17 cellular contexts compared by ENCODE assay signal in the genomic region with DNA sequence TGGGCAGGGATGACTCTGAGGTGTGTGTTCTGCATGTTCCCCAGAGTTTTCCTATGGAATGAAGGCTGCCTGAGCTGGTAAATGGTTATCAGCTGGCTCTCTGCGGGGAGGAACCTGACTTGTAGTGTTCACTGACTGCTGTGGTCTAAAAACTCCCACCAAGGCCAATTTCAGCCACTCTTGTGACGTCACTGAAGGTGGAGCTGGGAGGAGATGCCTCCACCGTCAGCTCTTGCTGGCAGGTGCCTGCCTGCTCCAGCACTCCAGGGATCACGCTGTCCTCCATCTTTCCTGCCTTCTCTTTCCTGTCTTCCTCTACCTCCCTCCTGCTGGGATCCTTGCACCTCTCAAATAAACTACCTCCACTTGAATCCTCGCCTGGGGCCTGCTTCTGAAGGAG.
A peak's percentile ranks its signal among the peaks of the same experiment; 100 is the strongest.
DNase-seq lines count a peak whose midpoint lies in the region; ATAC-seq and TF ChIP-seq lines count a peak whose summit lies in the region.
"Had no signal": no experiment of that assay in that cellular context is flagged by ENCODE, and none has a peak within 500 bp of the region (broad histone marks: within the 10 kb centered on the region; RNA-seq: fewer than 3 reads in every experiment).

No MANE protein-coding gene starts in this region.

- no peak for TF ChIP-seq EP300 in stomach (IDR thresholded peaks at IDR 0.05)

- 0 out of 2 replicates have a peak overlapping the region, but pooled peaks have one; percentile 14 for H2AFZ ChIP-seq in GM23338
- H2AFZ ChIP-seq: GM23248 had no signal

- H3K9me3 ChIP-seq in KOPT-K1 (ENCODE audit: insufficient read depth, low read length, poor library complexity, severe bottlenecking) (no peaks in the 10 kb centered on the region), stomach (peaks cover 0 to 9% (median 0%) of the 10 kb centered on the region in 4 donors)
- H3K9me3 ChIP-seq: BE2C had no signal

- TF ChIP-seq POLR2A in stomach (IDR thresholded peaks at IDR 0.05): no peak

- H4K20me1 ChIP-seq in GM23338 (replicated peaks; ENCODE audit: insufficient read depth): no peaks in the 10 kb centered on the region

- H3K79me2 ChIP-seq in GM23338 (replicated peaks; ENCODE audit: insufficient read depth): no peaks in the 10 kb centered on the region

- no peak for DNase-seq in GM23338 (ENCODE audit: low spot score)
- DNase-seq in mesenteric fat pad (ENCODE audit: low spot score): peak; percentile 80
- peak; percentile 14 for DNase-seq in stomach
- no peak for DNase-seq in NOMO-1 (lab: John Stamatoyannopoulos, UW; ENCODE audit: unreplicated experiment in 2 of 2)
- DNase-seq in NCI-H226: no peak
- DNase-seq in stimulated activated CD4-positive, alpha-beta T cell treated with anti-CD3 and anti-CD28 coated beads, Interleukin-12 subunit alpha, Interleukin-12 subunit beta, amount 100 ng/mL, for 4 hours: no peak
- DNase-seq: ACHN; BE2C; C1 segment of cervical spinal cord; CD4-positive, CD25-positive, alpha-beta regulatory T cell; CD8-positive, alpha-beta memory T cell; COR-L47; GM23248; H7; KBM-7 had no signal

- peaks cover 9% of the 10 kb centered on the region for H3K27me3 Mint-ChIP-seq in GM23338 (ENCODE audit: insufficient read depth, low read depth, poor library complexity)
- H3K27me3 Mint-ChIP-seq: CD4-positive, CD25-positive, alpha-beta regulatory T cell had no signal

- H3K27me3 ChIP-seq in GM23338 (ENCODE audit: insufficient read depth) (no peaks in the 10 kb centered on the region), stomach (no peaks in the 10 kb centered on the region)
- H3K27me3 ChIP-seq: BE2C had no signal

- no peak overlapping the region for H3K4me3 Mint-ChIP-seq in GM23338
- H3K4me3 Mint-ChIP-seq: CD4-positive, CD25-positive, alpha-beta regulatory T cell; CD8-positive, alpha-beta memory T cell had no signal

- intact Hi-C loops in stomach (cut with DNase I; ENCODE audit: low total_unique reads): no loop called here

- no peaks in the 10 kb centered on the region for H3K4me1 ChIP-seq in GM23338 (ENCODE audit: insufficient read depth)
- no peaks in the 10 kb centered on the region for H3K4me1 ChIP-seq in stomach
- H3K4me1 ChIP-seq: BE2C had no signal

- H3K9me2 ChIP-seq in GM23338 (ENCODE audit: insufficient read depth): no peaks in the 10 kb centered on the region

- H3K4me1 Mint-ChIP-seq in GM23338: peaks cover 2% of the 10 kb centered on the region; the same call in 1 of the 3 replicates
- H3K4me1 Mint-ChIP-seq: CD4-positive, CD25-positive, alpha-beta regulatory T cell had no signal

- H3K4me3 ChIP-seq in GM23338 (no peak overlapping the region), stomach (no peak overlapping the region)
- H3K4me3 ChIP-seq: GM23248 had no signal

- no peaks in the 10 kb centered on the region for H3F3A ChIP-seq in GM23338 (replicated peaks; ENCODE audit: low read depth)

- H3K27ac ChIP-seq in GM23338 (ENCODE audit: low read depth) (no peak overlapping the region), KOPT-K1 (ENCODE audit: low read depth, low read length, poor library complexity, severe bottlenecking) (peak overlapping the region; percentile 7), stomach (no peak overlapping the region)
- H3K27ac ChIP-seq: GM23248 had no signal

- peaks cover 3% of the 10 kb centered on the region; the same call in 2 of the 3 replicates for H3K9me3 Mint-ChIP-seq in GM23338

- H3K36me3 Mint-ChIP-seq in GM23338 (ENCODE audit: low read depth): no peaks in the 10 kb centered on the region
- H3K36me3 Mint-ChIP-seq: CD4-positive, CD25-positive, alpha-beta regulatory T cell; CD8-positive, alpha-beta memory T cell had no signal

- ATAC-seq in GM23338: no peak
- ATAC-seq: HCT116 had no signal

- TF ChIP-seq CTCF in GM23338 (conservative IDR thresholded peaks at IDR 0.05; ENCODE audit: low read depth in 2 of 2): no peak
- TF ChIP-seq CTCF in stomach (IDR thresholded peaks at IDR 0.05): no peak

- WGBS in stomach, 5 donors: 72 to 87% (median 82%) methylated on average over 5 of the region's 5 CpGs

- H3K36me3 ChIP-seq in GM23338 (ENCODE audit: insufficient read depth) (no peaks in the 10 kb centered on the region), KOPT-K1 (ENCODE audit: insufficient read depth, low read length) (no peaks in the 10 kb centered on the region), stomach (no peaks in the 10 kb centered on the region)
- H3K36me3 ChIP-seq: BE2C had no signal

- no peak overlapping the region for H3K4me2 ChIP-seq in GM23338

- no peak overlapping the region for H3K27ac Mint-ChIP-seq in GM23338
- H3K27ac Mint-ChIP-seq: CD4-positive, CD25-positive, alpha-beta regulatory T cell had no signal

TF ChIP-seq in GM23338, 12 proteins besides CTCF, POLR2A, EP300 and RAD21 (continues in another document):
- no peak for TF ChIP-seq EZH2 (IDR thresholded peaks at IDR 0.05; ENCODE audit: low read depth, unreplicated experiment)
- no peak for TF ChIP-seq ZNF114 (CRISPR knock-in tag; IDR thresholded peaks at IDR 0.05)
- TF ChIP-seq EZH2phosphoT487 (IDR thresholded peaks at IDR 0.05; ENCODE audit: unreplicated experiment): no peak
- no peak for TF ChIP-seq JUNB (IDR thresholded peaks at IDR 0.05; ENCODE audit: unreplicated experiment)
- no peak for TF ChIP-seq ETS1 (IDR thresholded peaks at IDR 0.05)
- no peak for TF ChIP-seq CREB1 (CRISPR knock-in tag; IDR thresholded peaks at IDR 0.05; ENCODE audit: low read depth)
- TF ChIP-seq POLR2AphosphoS5 (IDR thresholded peaks at IDR 0.05; ENCODE audit: low read depth): no peak
- TF ChIP-seq, protein P1, sequence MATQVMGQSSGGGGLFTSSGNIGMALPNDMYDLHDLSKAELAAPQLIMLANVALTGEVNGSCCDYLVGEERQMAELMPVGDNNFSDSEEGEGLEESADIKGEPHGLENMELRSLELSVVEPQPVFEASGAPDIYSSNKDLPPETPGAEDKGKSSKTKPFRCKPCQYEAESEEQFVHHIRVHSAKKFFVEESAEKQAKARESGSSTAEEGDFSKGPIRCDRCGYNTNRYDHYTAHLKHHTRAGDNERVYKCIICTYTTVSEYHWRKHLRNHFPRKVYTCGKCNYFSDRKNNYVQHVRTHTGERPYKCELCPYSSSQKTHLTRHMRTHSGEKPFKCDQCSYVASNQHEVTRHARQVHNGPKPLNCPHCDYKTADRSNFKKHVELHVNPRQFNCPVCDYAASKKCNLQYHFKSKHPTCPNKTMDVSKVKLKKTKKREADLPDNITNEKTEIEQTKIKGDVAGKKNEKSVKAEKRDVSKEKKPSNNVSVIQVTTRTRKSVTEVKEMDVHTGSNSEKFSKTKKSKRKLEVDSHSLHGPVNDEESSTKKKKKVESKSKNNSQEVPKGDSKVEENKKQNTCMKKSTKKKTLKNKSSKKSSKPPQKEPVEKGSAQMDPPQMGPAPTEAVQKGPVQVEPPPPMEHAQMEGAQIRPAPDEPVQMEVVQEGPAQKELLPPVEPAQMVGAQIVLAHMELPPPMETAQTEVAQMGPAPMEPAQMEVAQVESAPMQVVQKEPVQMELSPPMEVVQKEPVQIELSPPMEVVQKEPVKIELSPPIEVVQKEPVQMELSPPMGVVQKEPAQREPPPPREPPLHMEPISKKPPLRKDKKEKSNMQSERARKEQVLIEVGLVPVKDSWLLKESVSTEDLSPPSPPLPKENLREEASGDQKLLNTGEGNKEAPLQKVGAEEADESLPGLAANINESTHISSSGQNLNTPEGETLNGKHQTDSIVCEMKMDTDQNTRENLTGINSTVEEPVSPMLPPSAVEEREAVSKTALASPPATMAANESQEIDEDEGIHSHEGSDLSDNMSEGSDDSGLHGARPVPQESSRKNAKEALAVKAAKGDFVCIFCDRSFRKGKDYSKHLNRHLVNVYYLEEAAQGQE (IDR thresholded peaks at IDR 0.05; ENCODE audit: unreplicated experiment): no peak
- TF ChIP-seq NANOG (IDR thresholded peaks at IDR 0.05; ENCODE audit: borderline replicate concordance): no peak
- no peak for TF ChIP-seq STAT1 (IDR thresholded peaks at IDR 0.05; ENCODE audit: unreplicated experiment)

Comparison
In these comparisons a context has a peak if more than half of its experiments do, and no peak if none do; other contexts are left out.
1. DNase-seq: peak in mesenteric fat pad (single experiment) and stomach (single experiment); none in GM23338 (single experiment), NOMO-1 (0 of 2), NCI-H226 (single experiment) and stimulated activated CD4-positive, alpha-beta T cell treated with anti-CD3 and anti-CD28 coated beads, Interleukin-12 subunit alpha, Interleukin-12 subunit beta, amount 100 ng/mL, for 4 hours (single experiment).